ENCODE assay signal across 1 cellular context in the genomic region with DNA sequence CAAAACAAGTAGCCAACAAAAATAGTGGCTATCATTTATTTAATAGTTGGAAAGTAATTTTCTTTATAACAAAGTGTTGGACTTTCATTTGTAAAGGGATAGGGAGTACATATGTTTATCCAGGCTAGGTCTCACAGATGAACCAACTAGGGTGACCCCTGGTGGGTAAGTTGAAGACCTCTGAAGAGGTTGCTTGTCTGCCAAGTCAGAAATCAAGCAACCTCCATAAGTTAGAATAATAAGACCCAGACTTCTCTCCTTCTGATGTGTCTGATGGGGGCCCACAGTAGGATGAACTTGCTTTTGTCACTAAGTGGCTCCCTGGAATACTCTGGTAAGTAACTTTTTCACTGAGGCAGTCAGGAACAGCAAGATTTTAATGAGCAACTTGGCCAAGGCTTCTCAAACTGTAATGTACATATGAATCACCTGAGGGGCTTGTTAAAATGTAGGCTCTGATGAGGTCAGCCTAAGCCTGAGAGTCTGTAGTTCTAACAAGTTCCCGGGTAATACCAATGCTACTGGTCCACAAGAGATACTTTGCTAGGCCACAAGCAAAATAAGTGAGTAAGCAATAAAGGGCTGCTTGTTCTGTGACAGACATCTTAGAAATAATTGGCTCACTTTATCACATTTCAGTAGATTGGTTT.
TF ChIP-seq lines count a peak whose summit lies in the region.

No MANE protein-coding gene starts in this region.

TF ChIP-seq in WTC11, 78 proteins besides CTCF, POLR2A, EP300 and RAD21 (continued from another document):
- TF ChIP-seq PRDM15 (CRISPR knock-in tag; IDR thresholded peaks at IDR 0.05), result no peak
- TF ChIP-seq KAT7 (CRISPR knock-in tag; IDR thresholded peaks at IDR 0.05; ENCODE audit: borderline replicate concordance), result no peak
- TF ChIP-seq, protein P1, sequence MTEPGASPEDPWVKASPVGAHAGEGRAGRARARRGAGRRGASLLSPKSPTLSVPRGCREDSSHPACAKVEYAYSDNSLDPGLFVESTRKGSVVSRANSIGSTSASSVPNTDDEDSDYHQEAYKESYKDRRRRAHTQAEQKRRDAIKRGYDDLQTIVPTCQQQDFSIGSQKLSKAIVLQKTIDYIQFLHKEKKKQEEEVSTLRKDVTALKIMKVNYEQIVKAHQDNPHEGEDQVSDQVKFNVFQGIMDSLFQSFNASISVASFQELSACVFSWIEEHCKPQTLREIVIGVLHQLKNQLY (CRISPR knock-in tag; IDR thresholded peaks at IDR 0.05), result no peak
- TF ChIP-seq HMGXB4 (CRISPR knock-in tag; IDR thresholded peaks at IDR 0.05), result no peak
- no peak for TF ChIP-seq FOXP4 (CRISPR knock-in tag; IDR thresholded peaks at IDR 0.05)
- TF ChIP-seq ZNF423 (CRISPR knock-in tag; IDR thresholded peaks at IDR 0.05), result no peak
- no peak for TF ChIP-seq GRHL2 (CRISPR knock-in tag; IDR thresholded peaks at IDR 0.05; ENCODE audit: insufficient replicate concordance, severe bottlenecking)
- TF ChIP-seq, protein P2, sequence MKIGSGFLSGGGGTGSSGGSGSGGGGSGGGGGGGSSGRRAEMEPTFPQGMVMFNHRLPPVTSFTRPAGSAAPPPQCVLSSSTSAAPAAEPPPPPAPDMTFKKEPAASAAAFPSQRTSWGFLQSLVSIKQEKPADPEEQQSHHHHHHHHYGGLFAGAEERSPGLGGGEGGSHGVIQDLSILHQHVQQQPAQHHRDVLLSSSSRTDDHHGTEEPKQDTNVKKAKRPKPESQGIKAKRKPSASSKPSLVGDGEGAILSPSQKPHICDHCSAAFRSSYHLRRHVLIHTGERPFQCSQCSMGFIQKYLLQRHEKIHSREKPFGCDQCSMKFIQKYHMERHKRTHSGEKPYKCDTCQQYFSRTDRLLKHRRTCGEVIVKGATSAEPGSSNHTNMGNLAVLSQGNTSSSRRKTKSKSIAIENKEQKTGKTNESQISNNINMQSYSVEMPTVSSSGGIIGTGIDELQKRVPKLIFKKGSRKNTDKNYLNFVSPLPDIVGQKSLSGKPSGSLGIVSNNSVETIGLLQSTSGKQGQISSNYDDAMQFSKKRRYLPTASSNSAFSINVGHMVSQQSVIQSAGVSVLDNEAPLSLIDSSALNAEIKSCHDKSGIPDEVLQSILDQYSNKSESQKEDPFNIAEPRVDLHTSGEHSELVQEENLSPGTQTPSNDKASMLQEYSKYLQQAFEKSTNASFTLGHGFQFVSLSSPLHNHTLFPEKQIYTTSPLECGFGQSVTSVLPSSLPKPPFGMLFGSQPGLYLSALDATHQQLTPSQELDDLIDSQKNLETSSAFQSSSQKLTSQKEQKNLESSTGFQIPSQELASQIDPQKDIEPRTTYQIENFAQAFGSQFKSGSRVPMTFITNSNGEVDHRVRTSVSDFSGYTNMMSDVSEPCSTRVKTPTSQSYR (CRISPR knock-in tag; IDR thresholded peaks at IDR 0.05), result no peak
